Comparison of ENCODE assay signal across 27 cellular contexts in the genomic region with DNA sequence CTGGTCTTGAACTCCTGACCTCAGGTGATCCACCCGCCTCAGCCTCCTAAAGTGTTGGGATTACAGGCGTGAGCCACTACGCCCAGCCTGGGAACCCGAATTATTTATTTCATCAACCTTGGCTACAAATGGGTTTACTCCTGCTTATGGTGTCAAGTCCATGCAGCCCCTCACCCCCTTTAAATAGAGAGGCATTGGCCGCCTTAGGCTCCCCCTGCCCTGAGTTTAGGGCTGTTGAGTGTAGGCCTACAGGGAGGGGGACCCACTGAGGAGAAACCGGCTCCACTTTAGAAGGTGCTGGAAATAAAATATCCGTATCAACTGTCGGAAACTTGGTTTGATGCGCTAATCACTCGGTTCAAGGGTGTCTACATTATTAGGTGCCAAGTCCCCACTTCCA. TPM values are rescaled to one million over a fixed set of nuclear protein-coding genes. Genes with fewer than 3 reads are reported as not detected.
"Had no signal": no experiment of that assay in that cellular context is flagged by ENCODE, and none has a peak within 500 bp of the region (broad histone marks: within the 10 kb centered on the region; RNA-seq: fewer than 3 reads in every experiment).

No MANE protein-coding gene starts in this region.

- H3K27ac Mint-ChIP-seq: activated CD4-positive, alpha-beta memory T cell treated with anti-CD3 and anti-CD28 coated beads, Interleukin-2, amount 10 ng/mL, durations not matched to agents 7 days and 5 days; activated CD4-positive, alpha-beta T cell treated with anti-CD3 and anti-CD28 coated beads, Interleukin-2, amount 10 ng/mL, durations not matched to agents 7 days and 5 days; activated naive CD4-positive, alpha-beta T cell treated with anti-CD3 and anti-CD28 coated beads, Interleukin-2, amount 10 ng/mL, durations not matched to agents 7 days and 5 days; activated T-cell treated with anti-CD3 and anti-CD28 coated beads, Interleukin-2, amount 50 U/mL, for 24 hours; stimulated activated effector memory CD8-positive, alpha-beta T cell treated with anti-CD3 and anti-CD28 coated beads, Interleukin-12 subunit alpha, Interleukin-12 subunit beta, amount 100 ng/mL, for 72 hours; stimulated activated naive CD8-positive, alpha-beta T cell treated with anti-CD3 and anti-CD28 coated beads, Interleukin-15, Interleukin-2, amounts not matched to agents 100 ng/mL and 50 ng/mL, for 24 hours; type B pancreatic cell had no signal

- H3K4me3 Mint-ChIP-seq: activated CD4-positive, alpha-beta memory T cell treated with anti-CD3 and anti-CD28 coated beads, Interleukin-2, amount 10 ng/mL, durations not matched to agents 7 days and 5 days; activated CD4-positive, alpha-beta T cell treated with anti-CD3 and anti-CD28 coated beads, Interleukin-2, amount 10 ng/mL, durations not matched to agents 7 days and 5 days; activated naive CD4-positive, alpha-beta T cell treated with anti-CD3 and anti-CD28 coated beads, Interleukin-2, amount 10 ng/mL, durations not matched to agents 7 days and 5 days; activated T-cell treated with anti-CD3 and anti-CD28 coated beads, Interleukin-2, amount 50 U/mL, for 24 hours; stimulated activated effector memory CD8-positive, alpha-beta T cell treated with anti-CD3 and anti-CD28 coated beads, Interleukin-12 subunit alpha, Interleukin-12 subunit beta, amount 100 ng/mL, for 72 hours; stimulated activated naive CD8-positive, alpha-beta T cell treated with anti-CD3 and anti-CD28 coated beads, Interleukin-15, Interleukin-2, amounts not matched to agents 100 ng/mL and 50 ng/mL, for 24 hours; type B pancreatic cell had no signal

- H3K9me3 Mint-ChIP-seq: activated naive CD4-positive, alpha-beta T cell treated with anti-CD3 and anti-CD28 coated beads, Interleukin-2, amount 10 ng/mL, durations not matched to agents 7 days and 5 days; stimulated activated naive CD8-positive, alpha-beta T cell treated with anti-CD3 and anti-CD28 coated beads, Interleukin-15, Interleukin-2, amounts not matched to agents 100 ng/mL and 50 ng/mL, for 24 hours; type B pancreatic cell had no signal

- H3K4me3 ChIP-seq: heart left ventricle, left ventricle myocardium inferior, sigmoid colon, uterus had no signal

- DNase-seq: activated CD4-positive, alpha-beta memory T cell treated with anti-CD3 and anti-CD28 coated beads, Interleukin-2, amount 10 ng/mL, durations not matched to agents 7 days and 5 days; activated CD4-positive, alpha-beta T cell treated with anti-CD3 and anti-CD28 coated beads, Interleukin-2, amount 10 ng/mL, durations not matched to agents 7 days and 5 days; activated CD8-positive, alpha-beta memory T cell treated with anti-CD3 and anti-CD28 coated beads, Interleukin-2, amount 50 U/mL, for 48 hours; activated gamma-delta T cell; activated naive CD4-positive, alpha-beta T cell treated with anti-CD3 and anti-CD28 coated beads, Interleukin-2, amount 10 ng/mL, durations not matched to agents 7 days and 5 days; activated T-cell treated with anti-CD3 and anti-CD28 coated beads, Interleukin-2, amount 50 U/mL, for 24 hours; amniotic stem cell; central memory CD4-positive, alpha-beta T cell; foreskin fibroblast; heart left ventricle; hypothalamus; islet precursor cell; left ventricle myocardium inferior; naive B cell; posterior cingulate gyrus; sigmoid colon; small intestine; stimulated activated CD4-positive, alpha-beta T cell treated with anti-CD3 and anti-CD28 coated beads, Interleukin-4, amount 100 ng/mL, for 24 hours; uterus had no signal

- H3K9me3 ChIP-seq: heart left ventricle, left ventricle myocardium inferior, sigmoid colon, uterus had no signal

- ATAC-seq: esophagus mucosa; heart left ventricle; stimulated activated effector memory CD8-positive, alpha-beta T cell treated with anti-CD3 and anti-CD28 coated beads, Interleukin-12 subunit alpha, Interleukin-12 subunit beta, amount 100 ng/mL, for 72 hours had no signal

- H3K36me3 Mint-ChIP-seq: stimulated activated effector memory CD8-positive, alpha-beta T cell treated with anti-CD3 and anti-CD28 coated beads, Interleukin-12 subunit alpha, Interleukin-12 subunit beta, amount 100 ng/mL, for 72 hours; type B pancreatic cell had no signal

- H3K27ac ChIP-seq: heart left ventricle, left ventricle myocardium inferior, sigmoid colon, uterus had no signal

- H3K36me3 ChIP-seq: heart left ventricle, left ventricle myocardium inferior, sigmoid colon, uterus had no signal

RNA-seq across cellular contexts. Expression of gene SP8, which starts 8.7 kb away (rescaled TPM):
- total RNA-seq: activated CD4-positive, alpha-beta memory T cell treated with anti-CD3 and anti-CD28 coated beads, Interleukin-2, amount 10 ng/mL, durations not matched to agents 7 days and 5 days; activated CD4-positive, alpha-beta T cell treated with anti-CD3 and anti-CD28 coated beads, Interleukin-2, amount 10 ng/mL, durations not matched to agents 7 days and 5 days; esophagus mucosa; heart left ventricle; left ventricle myocardium inferior; lung microvascular endothelial cell; osteoblast; sigmoid colon; subcutaneous adipose tissue; T-helper 1 cell treated with Interleukin-12 subunit alpha and Interleukin-12 subunit beta and Interleukin-4 antibody, amounts not matched to agents 30 ng/mL and 1 ng/mL, for 36 hours; uterus had no signal
- polyA plus RNA-seq: heart left ventricle, sigmoid colon, small intestine had no signal
